20 cellular contexts compared by ENCODE assay signal in the genomic region with DNA sequence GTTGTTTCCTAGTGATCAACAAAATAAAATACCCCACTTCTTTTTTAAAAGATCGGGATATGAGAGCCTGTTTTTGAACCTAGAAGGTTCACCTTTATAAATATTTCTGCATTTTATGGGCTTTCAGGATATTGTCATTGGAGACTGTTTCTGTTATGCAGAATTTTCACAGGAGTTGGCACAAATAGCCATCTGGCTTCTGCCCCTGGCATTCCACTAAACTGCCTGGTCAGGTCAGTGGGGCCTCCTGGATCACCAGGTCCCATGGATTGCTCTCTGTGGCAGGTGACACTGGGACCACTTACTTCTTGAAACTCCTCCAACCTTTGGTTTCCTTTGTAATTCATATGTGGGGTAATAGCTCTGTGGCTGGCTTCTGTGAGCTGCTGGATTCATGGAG. TPM values are rescaled to one million over a fixed set of nuclear protein-coding genes. Genes with fewer than 3 reads are reported as not detected.
DNase-seq lines count a peak whose midpoint lies in the region; ATAC-seq and TF ChIP-seq lines count a peak whose summit lies in the region.
"Had no signal": no experiment of that assay in that cellular context is flagged by ENCODE, and none has a peak within 500 bp of the region (broad histone marks: within the 10 kb centered on the region; RNA-seq: fewer than 3 reads in every experiment).

No MANE protein-coding gene starts in this region.

- H3K36me3 Mint-ChIP-seq in HFFc6 (ENCODE audit: low read depth): no peaks in the 10 kb centered on the region
- H3K36me3 Mint-ChIP-seq in effector memory CD8-positive, alpha-beta T cell (ENCODE audit: insufficient read depth): peaks cover 3% of the 10 kb centered on the region
- H3K36me3 Mint-ChIP-seq: CD8-positive, alpha-beta T cell had no signal

- H3K9ac ChIP-seq in MM.1S (ENCODE audit: low read length) (no peak overlapping the region), subcutaneous abdominal adipose tissue (ENCODE audit: low read length in 5 of 5) (no peak overlapping the region)

- no peak for ATAC-seq in HG03139 (IDR thresholded peaks at IDR 0.05; ENCODE audit: unreplicated experiment)
- ATAC-seq in effector memory CD8-positive, alpha-beta T cell (replicated peaks): no peak
- ATAC-seq: CD8-positive, alpha-beta T cell had no signal

- H3K4me3 Mint-ChIP-seq in HFFc6: no peak overlapping the region; the same call in 1 of the 2 replicates
- no peak overlapping the region for H3K4me3 Mint-ChIP-seq in effector memory CD8-positive, alpha-beta T cell
- H3K4me3 Mint-ChIP-seq: B cell; CD8-positive, alpha-beta T cell had no signal

- no peaks in the 10 kb centered on the region for H3K27me3 ChIP-seq in MM.1S (replicated peaks; ENCODE audit: insufficient read depth, low read length)
- H3K27me3 ChIP-seq in left ventricle myocardium inferior (ENCODE audit: low read depth): no peaks in the 10 kb centered on the region
- no peaks in the 10 kb centered on the region for H3K27me3 ChIP-seq in subcutaneous abdominal adipose tissue (ENCODE audit: control insufficient read depth in 5 of 5, insufficient read depth in 4 of 5, low read length in 5 of 5)
- H3K27me3 ChIP-seq: MG63, SJCRH30 had no signal

- no peaks in the 10 kb centered on the region for H3K27me3 Mint-ChIP-seq in HFFc6 (ENCODE audit: insufficient read depth)
- H3K27me3 Mint-ChIP-seq in effector memory CD8-positive, alpha-beta T cell: peaks cover 7 to 16% of the 10 kb centered on the region in 2 donors

- no peak overlapping the region for H3K27ac Mint-ChIP-seq in HFFc6
- H3K27ac Mint-ChIP-seq in effector memory CD8-positive, alpha-beta T cell: no peak overlapping the region
- H3K27ac Mint-ChIP-seq: B cell; CD8-positive, alpha-beta T cell had no signal

- no peaks in the 10 kb centered on the region for H3K79me2 ChIP-seq in MM.1S (ENCODE audit: low read length)

- peaks cover 29% of the 10 kb centered on the region for H3K4me1 Mint-ChIP-seq in HFFc6 (ENCODE audit: low read depth)
- peaks cover 3% of the 10 kb centered on the region in 2 donors for H3K4me1 Mint-ChIP-seq in effector memory CD8-positive, alpha-beta T cell (ENCODE audit: low read depth in 2 of 2)
- H3K4me1 Mint-ChIP-seq: B cell had no signal

- no peaks in the 10 kb centered on the region for H3K36me3 ChIP-seq in MM.1S (replicated peaks; ENCODE audit: insufficient read depth, low read length)
- H3K36me3 ChIP-seq in left ventricle myocardium inferior: peaks cover 22% of the 10 kb centered on the region
- peaks cover 9 to 32% (median 21%) of the 10 kb centered on the region in 5 donors for H3K36me3 ChIP-seq in subcutaneous abdominal adipose tissue (ENCODE audit: control insufficient read depth in 5 of 5, insufficient read depth in 5 of 5, low read length in 5 of 5)
- H3K36me3 ChIP-seq: MG63 had no signal

- H2AFZ ChIP-seq in MM.1S (ENCODE audit: low read length): peak overlapping the region; percentile 42; the same call in 1 of the 2 replicates

- peak overlapping the region; percentile 60 for H3K4me2 ChIP-seq in MM.1S (ENCODE audit: low read depth, low read length)

- intact Hi-C loops in left ventricle myocardium inferior (cut with micrococcal nuclease): no loop called here

- H3F3A ChIP-seq in MM.1S (ENCODE audit: insufficient read depth, low read length): no peaks in the 10 kb centered on the region

- no peaks in the 10 kb centered on the region for H3K9me2 ChIP-seq in MM.1S (replicated peaks; ENCODE audit: insufficient read depth, low read length)

- no peaks in the 10 kb centered on the region for H4K20me1 ChIP-seq in MM.1S (ENCODE audit: insufficient read depth, low read length)

- no peaks in the 10 kb centered on the region for H3K9me3 Mint-ChIP-seq in HFFc6
- no peaks in the 10 kb centered on the region for H3K9me3 Mint-ChIP-seq in effector memory CD8-positive, alpha-beta T cell
- H3K9me3 Mint-ChIP-seq: CD8-positive, alpha-beta T cell had no signal

- H3K4me3 ChIP-seq in MM.1S (ENCODE audit: low read length) (no peak overlapping the region), left ventricle myocardium inferior (no peak overlapping the region), subcutaneous abdominal adipose tissue (ENCODE audit: low read depth in 1 of 5, low read length in 5 of 5) (no peak overlapping the region)
- H3K4me3 ChIP-seq: MG63, SJCRH30 had no signal

- DNase-seq in MM.1S (no peak), left ventricle myocardium inferior (no peak), HFFc6 (no peak)
- DNase-seq in effector memory CD8-positive, alpha-beta T cell: no peak
- DNase-seq: Caco-2; CD8-positive, alpha-beta T cell; GM23248; H7; KBM-7; MG63; NCI-H1694; NCI-H2029 treated with DMSO at 0.1 percent for 48 hours; NCI-H446 treated with DMSO at 0.1 percent for 48 hours; NCI-H69; SJCRH30 had no signal

- TF ChIP-seq CTCF in MM.1S (IDR thresholded peaks at IDR 0.05; ENCODE audit: low read length) (no peak), VCaP (conservative IDR thresholded peaks at IDR 0.05) (no peak), left ventricle myocardium inferior (IDR thresholded peaks at IDR 0.05; ENCODE audit: borderline replicate concordance) (no peak), HFFc6 (IDR thresholded peaks at IDR 0.05) (no peak)

- no peak overlapping the region for H3K27ac ChIP-seq in MM.1S (ENCODE audit: low read length)
- peak overlapping the region; percentile 94; the same call in 1 of the 2 replicates for H3K27ac ChIP-seq in VCaP
- H3K27ac ChIP-seq in left ventricle myocardium inferior (replicated peaks): peak overlapping the region; percentile 67
- H3K27ac ChIP-seq in subcutaneous abdominal adipose tissue (ENCODE audit: low read depth, low read length): peak overlapping the region; percentile 37
- H3K27ac ChIP-seq: C4-2B, SJCRH30 had no signal

- H3K4me1 ChIP-seq in MM.1S (ENCODE audit: low read length): peaks cover 9% of the 10 kb centered on the region; the same call in 1 of the 2 replicates
- peaks cover 84% of the 10 kb centered on the region for H3K4me1 ChIP-seq in left ventricle myocardium inferior
- H3K4me1 ChIP-seq in subcutaneous abdominal adipose tissue (ENCODE audit: control insufficient read depth in 5 of 5, insufficient read depth in 5 of 5, low read length in 5 of 5): peaks cover 0 to 10% (median 3%) of the 10 kb centered on the region in 5 donors

- H3K9me3 ChIP-seq in MM.1S (replicated peaks; ENCODE audit: insufficient read depth, low read length) (no peaks in the 10 kb centered on the region), left ventricle myocardium inferior (replicated peaks) (no peaks in the 10 kb centered on the region), subcutaneous abdominal adipose tissue (ENCODE audit: control insufficient read depth in 5 of 5, low read length in 5 of 5) (no peaks in the 10 kb centered on the region)
- H3K9me3 ChIP-seq: Caco-2, MG63, SJCRH30 had no signal

RNA-seq across cellular contexts. Expression of a gene that starts 25.5 kb away (rescaled TPM):
- 53.6 TPM for total RNA-seq in left ventricle myocardium inferior
- 10 to 100 TPM; 66.5 to 77.7 (median 72.1) TPM for total RNA-seq in HFFc6 (2021; fragmentation: NEBNext Ultra II Directional; extraction: Animal tissue kit (Norgen Biotek cat#: 25700))
